In the genomic region with DNA sequence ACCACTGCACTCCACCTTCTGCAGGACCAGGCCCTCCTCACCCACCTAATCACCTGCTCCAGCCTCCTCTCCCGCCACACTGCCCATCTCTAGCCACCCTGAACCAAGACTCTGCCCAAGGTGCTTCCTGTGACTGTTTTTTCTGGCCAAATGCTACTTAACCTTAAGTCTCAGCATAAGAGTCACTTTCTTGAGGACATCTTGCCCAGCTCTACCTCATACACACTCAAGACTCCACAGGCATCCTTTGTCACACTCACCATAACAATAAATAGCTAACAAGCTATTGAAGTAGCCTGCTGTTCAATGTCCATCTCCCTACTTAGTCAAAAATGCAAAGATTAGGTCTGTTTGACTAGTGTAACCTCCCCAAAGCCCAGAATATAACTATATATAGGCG, we compare ENCODE assay signal across 2 cellular contexts.
TF ChIP-seq lines count a peak whose summit lies in the region.

No MANE protein-coding gene starts in this region.

TF ChIP-seq in GM23338, 12 proteins besides CTCF, POLR2A, EP300 and RAD21 (continued from another document):
- TF ChIP-seq, protein P1, sequence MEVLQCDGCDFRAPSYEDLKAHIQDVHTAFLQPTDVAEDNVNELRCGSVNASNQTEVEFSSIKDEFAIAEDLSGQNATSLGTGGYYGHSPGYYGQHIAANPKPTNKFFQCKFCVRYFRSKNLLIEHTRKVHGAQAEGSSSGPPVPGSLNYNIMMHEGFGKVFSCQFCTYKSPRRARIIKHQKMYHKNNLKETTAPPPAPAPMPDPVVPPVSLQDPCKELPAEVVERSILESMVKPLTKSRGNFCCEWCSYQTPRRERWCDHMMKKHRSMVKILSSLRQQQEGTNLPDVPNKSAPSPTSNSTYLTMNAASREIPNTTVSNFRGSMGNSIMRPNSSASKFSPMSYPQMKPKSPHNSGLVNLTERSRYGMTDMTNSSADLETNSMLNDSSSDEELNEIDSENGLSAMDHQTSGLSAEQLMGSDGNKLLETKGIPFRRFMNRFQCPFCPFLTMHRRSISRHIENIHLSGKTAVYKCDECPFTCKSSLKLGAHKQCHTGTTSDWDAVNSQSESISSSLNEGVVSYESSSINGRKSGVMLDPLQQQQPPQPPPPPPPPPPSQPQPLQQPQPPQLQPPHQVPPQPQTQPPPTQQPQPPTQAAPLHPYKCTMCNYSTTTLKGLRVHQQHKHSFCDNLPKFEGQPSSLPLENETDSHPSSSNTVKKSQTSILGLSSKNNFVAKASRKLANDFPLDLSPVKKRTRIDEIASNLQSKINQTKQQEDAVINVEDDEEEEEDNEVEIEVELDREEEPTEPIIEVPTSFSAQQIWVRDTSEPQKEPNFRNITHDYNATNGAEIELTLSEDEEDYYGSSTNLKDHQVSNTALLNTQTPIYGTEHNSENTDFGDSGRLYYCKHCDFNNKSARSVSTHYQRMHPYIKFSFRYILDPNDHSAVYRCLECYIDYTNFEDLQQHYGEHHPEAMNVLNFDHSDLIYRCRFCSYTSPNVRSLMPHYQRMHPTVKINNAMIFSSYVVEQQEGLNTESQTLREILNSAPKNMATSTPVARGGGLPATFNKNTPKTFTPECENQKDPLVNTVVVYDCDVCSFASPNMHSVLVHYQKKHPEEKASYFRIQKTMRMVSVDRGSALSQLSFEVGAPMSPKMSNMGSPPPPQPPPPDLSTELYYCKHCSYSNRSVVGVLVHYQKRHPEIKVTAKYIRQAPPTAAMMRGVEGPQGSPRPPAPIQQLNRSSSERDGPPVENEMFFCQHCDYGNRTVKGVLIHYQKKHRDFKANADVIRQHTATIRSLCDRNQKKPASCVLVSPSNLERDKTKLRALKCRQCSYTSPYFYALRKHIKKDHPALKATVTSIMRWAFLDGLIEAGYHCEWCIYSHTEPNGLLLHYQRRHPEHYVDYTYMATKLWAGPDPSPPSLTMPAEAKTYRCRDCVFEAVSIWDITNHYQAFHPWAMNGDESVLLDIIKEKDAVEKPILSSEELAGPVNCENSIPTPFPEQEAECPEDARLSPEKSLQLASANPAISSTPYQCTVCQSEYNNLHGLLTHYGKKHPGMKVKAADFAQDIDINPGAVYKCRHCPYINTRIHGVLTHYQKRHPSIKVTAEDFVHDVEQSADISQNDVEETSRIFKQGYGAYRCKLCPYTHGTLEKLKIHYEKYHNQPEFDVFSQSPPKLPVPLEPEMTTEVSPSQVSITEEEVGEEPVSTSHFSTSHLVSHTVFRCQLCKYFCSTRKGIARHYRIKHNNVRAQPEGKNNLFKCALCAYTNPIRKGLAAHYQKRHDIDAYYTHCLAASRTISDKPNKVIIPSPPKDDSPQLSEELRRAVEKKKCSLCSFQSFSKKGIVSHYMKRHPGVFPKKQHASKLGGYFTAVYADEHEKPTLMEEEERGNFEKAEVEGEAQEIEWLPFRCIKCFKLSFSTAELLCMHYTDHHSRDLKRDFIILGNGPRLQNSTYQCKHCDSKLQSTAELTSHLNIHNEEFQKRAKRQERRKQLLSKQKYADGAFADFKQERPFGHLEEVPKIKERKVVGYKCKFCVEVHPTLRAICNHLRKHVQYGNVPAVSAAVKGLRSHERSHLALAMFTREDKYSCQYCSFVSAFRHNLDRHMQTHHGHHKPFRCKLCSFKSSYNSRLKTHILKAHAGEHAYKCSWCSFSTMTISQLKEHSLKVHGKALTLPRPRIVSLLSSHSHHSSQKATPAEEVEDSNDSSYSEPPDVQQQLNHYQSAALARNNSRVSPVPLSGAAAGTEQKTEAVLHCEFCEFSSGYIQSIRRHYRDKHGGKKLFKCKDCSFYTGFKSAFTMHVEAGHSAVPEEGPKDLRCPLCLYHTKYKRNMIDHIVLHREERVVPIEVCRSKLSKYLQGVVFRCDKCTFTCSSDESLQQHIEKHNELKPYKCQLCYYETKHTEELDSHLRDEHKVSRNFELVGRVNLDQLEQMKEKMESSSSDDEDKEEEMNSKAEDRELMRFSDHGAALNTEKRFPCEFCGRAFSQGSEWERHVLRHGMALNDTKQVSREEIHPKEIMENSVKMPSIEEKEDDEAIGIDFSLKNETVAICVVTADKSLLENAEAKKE (CRISPR knock-in tag; IDR thresholded peaks at IDR 0.05) = peak; percentile 88

TF ChIP-seq in WTC11, 78 proteins besides CTCF, POLR2A, EP300 and RAD21 (continued from another document):
- TF ChIP-seq, protein P2, sequence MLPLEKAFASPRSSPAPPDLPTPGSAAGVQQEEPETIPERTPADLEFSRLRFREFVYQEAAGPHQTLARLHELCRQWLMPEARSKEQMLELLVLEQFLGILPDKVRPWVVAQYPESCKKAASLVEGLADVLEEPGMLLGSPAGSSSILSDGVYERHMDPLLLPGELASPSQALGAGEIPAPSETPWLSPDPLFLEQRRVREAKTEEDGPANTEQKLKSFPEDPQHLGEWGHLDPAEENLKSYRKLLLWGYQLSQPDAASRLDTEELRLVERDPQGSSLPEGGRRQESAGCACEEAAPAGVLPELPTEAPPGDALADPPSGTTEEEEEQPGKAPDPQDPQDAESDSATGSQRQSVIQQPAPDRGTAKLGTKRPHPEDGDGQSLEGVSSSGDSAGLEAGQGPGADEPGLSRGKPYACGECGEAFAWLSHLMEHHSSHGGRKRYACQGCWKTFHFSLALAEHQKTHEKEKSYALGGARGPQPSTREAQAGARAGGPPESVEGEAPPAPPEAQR (CRISPR knock-in tag; IDR thresholded peaks at IDR 0.05) = no peak
- no peak for TF ChIP-seq PRRX2 (CRISPR knock-in tag; IDR thresholded peaks at IDR 0.05)
- TF ChIP-seq ZNF263 (CRISPR knock-in tag; IDR thresholded peaks at IDR 0.05; ENCODE audit: low read depth) = no peak
- TF ChIP-seq ELF4 (CRISPR knock-in tag; IDR thresholded peaks at IDR 0.05; ENCODE audit: low read depth) = no peak
- TF ChIP-seq TEAD4 (CRISPR knock-in tag; IDR thresholded peaks at IDR 0.05) = no peak
- TF ChIP-seq JAZF1 (CRISPR knock-in tag; IDR thresholded peaks at IDR 0.05) = no peak
